33 cellular contexts compared by ENCODE assay signal in the genomic region with DNA sequence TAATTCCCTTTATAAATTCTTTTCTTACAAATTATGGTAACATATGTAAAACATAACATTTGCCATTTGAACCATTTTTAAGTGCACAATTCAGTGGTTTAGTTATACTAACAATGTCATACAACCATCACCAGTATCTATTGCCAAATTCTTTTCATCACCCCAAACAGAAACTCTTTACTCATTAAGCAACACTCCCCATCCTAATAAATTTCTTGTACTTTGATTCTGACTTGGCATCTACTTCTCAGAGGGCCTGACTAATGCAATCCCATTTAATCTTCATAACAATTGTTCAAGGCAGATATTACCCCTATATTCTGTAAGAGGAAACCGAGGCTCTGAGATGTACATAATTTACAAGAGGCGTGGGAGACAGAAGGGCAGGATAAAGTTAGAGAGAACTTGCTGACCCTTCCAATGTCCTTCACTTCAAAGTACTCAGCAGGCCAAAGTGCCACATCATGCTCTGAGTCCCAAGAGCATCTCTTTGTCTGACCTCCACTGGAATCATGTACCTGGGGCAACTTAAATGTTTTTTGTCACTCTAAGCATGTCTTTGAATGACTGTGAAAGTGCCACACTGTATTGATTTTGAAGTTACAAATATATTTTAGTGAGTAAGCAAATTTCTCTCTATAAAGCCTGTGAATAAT.
A peak's percentile ranks its signal among the peaks of the same experiment; 100 is the strongest.
DNase-seq lines count a peak whose midpoint lies in the region; ATAC-seq and TF ChIP-seq lines count a peak whose summit lies in the region.
"Had no signal": no experiment of that assay in that cellular context is flagged by ENCODE, and none has a peak within 500 bp of the region (broad histone marks: within the 10 kb centered on the region; RNA-seq: fewer than 3 reads in every experiment).

No MANE protein-coding gene starts in this region.

- no peak overlapping the region for H3K4ac ChIP-seq in mesendoderm (ENCODE audit: low read depth, low read length)

- H3K27me3 ChIP-seq in endodermal cell (ENCODE audit: control insufficient read depth, insufficient read depth, low read length, poor library complexity, severe bottlenecking) (no peaks in the 10 kb centered on the region), mesendoderm (ENCODE audit: insufficient read depth, low read length, poor library complexity) (no peaks in the 10 kb centered on the region)
- H3K27me3 ChIP-seq: BE2C; BLaER1; BLaER1 treated with 17β-estradiol and CSF1 and Interleukin-3, amounts not matched to agents 10 nM and 100 nM had no signal

- H3K27ac Mint-ChIP-seq in endodermal cell, result no peak overlapping the region
- H3K27ac Mint-ChIP-seq: B cell; CD14-positive monocyte; CD4-positive, alpha-beta memory T cell; CD4-positive, alpha-beta T cell; CD4-positive, CD25-positive, alpha-beta regulatory T cell; CD8-positive, alpha-beta memory T cell; CD8-positive, alpha-beta T cell had no signal

- H3K4me1 ChIP-seq in endodermal cell (ENCODE audit: control insufficient read depth, insufficient read depth, low read length), result peaks cover 9% of the 10 kb centered on the region
- peaks cover 3% of the 10 kb centered on the region for H3K4me1 ChIP-seq in mesendoderm (ENCODE audit: control insufficient read depth, low read depth, low read length)
- H3K4me1 ChIP-seq: A549, BE2C, Caco-2 had no signal

- H3K23ac ChIP-seq in mesendoderm (ENCODE audit: low read length), result no peak overlapping the region

- H3K9me3 Mint-ChIP-seq in endodermal cell, result no peaks in the 10 kb centered on the region
- H3K9me3 Mint-ChIP-seq: CD4-positive, alpha-beta T cell; CD8-positive, alpha-beta T cell had no signal

- TF ChIP-seq CTCF in endodermal cell (conservative IDR thresholded peaks at IDR 0.05), result no peak

- no peak overlapping the region for H2AK5ac ChIP-seq in mesendoderm (ENCODE audit: low read length)

- H3K36me3 ChIP-seq in endodermal cell (ENCODE audit: control insufficient read depth, insufficient read depth, low read length) (no peaks in the 10 kb centered on the region), mesendoderm (ENCODE audit: control insufficient read depth, insufficient read depth, low read length) (no peaks in the 10 kb centered on the region)
- H3K36me3 ChIP-seq: BE2C; BLaER1; BLaER1 treated with 17β-estradiol and CSF1 and Interleukin-3, amounts not matched to agents 10 nM and 100 nM had no signal

- no peak overlapping the region for H3K4me3 ChIP-seq in endodermal cell (ENCODE audit: low read length)
- H3K4me3 ChIP-seq in mesendoderm (ENCODE audit: low read length), result no peak overlapping the region
- H3K4me3 ChIP-seq: A549; BLaER1; BLaER1 treated with 17β-estradiol and CSF1 and Interleukin-3, amounts not matched to agents 10 nM and 100 nM had no signal

- no peaks in the 10 kb centered on the region for H3K79me2 ChIP-seq in mesendoderm (ENCODE audit: control insufficient read depth, insufficient read depth, low read length)

- no peak overlapping the region for H2BK120ac ChIP-seq in mesendoderm (ENCODE audit: low read depth, low read length)

- H3K79me1 ChIP-seq in mesendoderm (ENCODE audit: low read length), result no peaks in the 10 kb centered on the region

- H3K4me3 Mint-ChIP-seq in endodermal cell, result no peak overlapping the region
- H3K4me3 Mint-ChIP-seq: B cell; CD14-positive monocyte; CD4-positive, alpha-beta memory T cell; CD4-positive, alpha-beta T cell; CD4-positive, CD25-positive, alpha-beta regulatory T cell; CD8-positive, alpha-beta memory T cell; CD8-positive, alpha-beta T cell had no signal

- 81 to 90% methylated on average over 2 of the region's 2 CpGs for WGBS in endodermal cell (ENCODE audit: insufficient coverage in 1 of 2, insufficient read length in 1 of 2), 2 experiments
- no CpG with 5 or more reads among the region's 2 CpGs for WGBS in mesendoderm (ENCODE audit: extremely low coverage, insufficient coverage, low lambda C conversion rate)

- no peak overlapping the region for H3K27ac ChIP-seq in endodermal cell (ENCODE audit: low read depth, low read length)
- H3K27ac ChIP-seq in mesendoderm (ENCODE audit: low read depth, low read length), result no peak overlapping the region
- H3K27ac ChIP-seq: 22Rv1, A549, BLaER1, C4-2B had no signal

- no peaks in the 10 kb centered on the region for H3K27me3 Mint-ChIP-seq in endodermal cell (ENCODE audit: insufficient read depth)
- H3K27me3 Mint-ChIP-seq: B cell; CD4-positive, CD25-positive, alpha-beta regulatory T cell had no signal

- no peaks in the 10 kb centered on the region for H3K36me3 Mint-ChIP-seq in endodermal cell (ENCODE audit: low read depth)
- H3K36me3 Mint-ChIP-seq: CD14-positive monocyte; CD4-positive, alpha-beta memory T cell; CD4-positive, CD25-positive, alpha-beta regulatory T cell; CD8-positive, alpha-beta memory T cell; CD8-positive, alpha-beta T cell had no signal

- H3K9ac ChIP-seq in endodermal cell (ENCODE audit: extremely low read depth, low read length, poor library complexity, severe bottlenecking), result no peak overlapping the region
- no peak overlapping the region for H3K9ac ChIP-seq in mesendoderm (ENCODE audit: low read length)
- H3K9ac ChIP-seq: BLaER1; BLaER1 treated with 17β-estradiol and CSF1 and Interleukin-3, amounts not matched to agents 10 nM and 100 nM had no signal

- H4K8ac ChIP-seq in mesendoderm (ENCODE audit: low read depth, low read length), result no peak overlapping the region

- ATAC-seq in esophagus mucosa (peak; percentile 63), left lobe of liver (peak; percentile 70)
- ATAC-seq: A549; CD8-positive, alpha-beta T cell had no signal

- no peaks in the 10 kb centered on the region for H3K9me3 ChIP-seq in endodermal cell (ENCODE audit: control insufficient read depth, low read length)
- H3K9me3 ChIP-seq: A549; BE2C; BLaER1; BLaER1 treated with 17β-estradiol and CSF1 and Interleukin-3, amounts not matched to agents 10 nM and 100 nM; Caco-2 had no signal

- no peak overlapping the region for H2BK5ac ChIP-seq in mesendoderm (ENCODE audit: low read length)

- DNase-seq in endodermal cell (peak; percentile 1), left lobe of liver (ENCODE audit: low spot score) (no peak), cerebellar cortex (ENCODE audit: low spot score) (no peak), mesendoderm (no peak), NCI-H345 (lab: John Stamatoyannopoulos, UW) (no peak)
- DNase-seq: 8988T; ACHN; AML-193; BE2C; C1 segment of cervical spinal cord; Caco-2; Calu3; CD4-positive, alpha-beta memory T cell; CD4-positive, alpha-beta T cell; CD4-positive, CD25-positive, alpha-beta regulatory T cell; CD8-positive, alpha-beta memory T cell; CD8-positive, alpha-beta T cell; COR-L47; DMS 273 treated with DMSO at 0.1 percent for 48 hours; DMS153; DMS53; DMS79; DMS79 treated with DMSO at 0.1 percent for 48 hours; DND-41; EL had no signal

- no peak overlapping the region for H3K56ac ChIP-seq in mesendoderm (ENCODE audit: low read length)

- H2BK15ac ChIP-seq in mesendoderm (replicated peaks; ENCODE audit: low read depth), result no peak overlapping the region

- no peak overlapping the region for H3K4me2 ChIP-seq in mesendoderm (ENCODE audit: low read length)
- H3K4me2 ChIP-seq: A549, BLaER1 had no signal

- no peak overlapping the region for H3K18ac ChIP-seq in mesendoderm (ENCODE audit: low read length)

- H4K5ac ChIP-seq in mesendoderm (ENCODE audit: low read length), result no peak overlapping the region

- H3K4me1 Mint-ChIP-seq in endodermal cell, result peaks cover 27% of the 10 kb centered on the region
- H3K4me1 Mint-ChIP-seq: B cell; CD14-positive monocyte; CD4-positive, alpha-beta memory T cell; CD4-positive, CD25-positive, alpha-beta regulatory T cell; CD8-positive, alpha-beta memory T cell had no signal
